Comparison of ENCODE assay signal across 1 cellular context in genomic region chr7:151062399-151063211, GRCh38.
TF ChIP-seq lines count a peak whose summit lies in the region.

No MANE protein-coding gene starts in this region.

TF ChIP-seq in GM23338, 12 proteins besides CTCF, POLR2A, EP300 and RAD21 (continued from another document):
- TF ChIP-seq ZNF462 (CRISPR knock-in tag; IDR thresholded peaks at IDR 0.05) (no peak), EZH2 (IDR thresholded peaks at IDR 0.05; ENCODE audit: low read depth, unreplicated experiment) (no peak), STAT1 (IDR thresholded peaks at IDR 0.05; ENCODE audit: unreplicated experiment) (no peak)
